ENCODE assay signal across 21 cellular contexts in genomic region chr16:87406495-87407088, GRCh38. TPM values are rescaled to one million over a fixed set of nuclear protein-coding genes. Genes with fewer than 3 reads are reported as not detected.
DNase-seq lines count a peak whose midpoint lies in the region; ATAC-seq and TF ChIP-seq lines count a peak whose summit lies in the region.
"Had no signal": no experiment of that assay in that cellular context is flagged by ENCODE, and none has a peak within 500 bp of the region (broad histone marks: within the 10 kb centered on the region; RNA-seq: fewer than 3 reads in every experiment).

No MANE protein-coding gene starts in this region.

- TF ChIP-seq POLR2A in esophagus muscularis mucosa (IDR thresholded peaks at IDR 0.05; ENCODE audit: low read depth) (no peak), testis (IDR thresholded peaks at IDR 0.05) (no peak)

- H3K36me3 ChIP-seq in HEK293 (ENCODE audit: control insufficient read depth in 2 of 2, insufficient read depth in 1 of 2, low read length in 2 of 2) = peaks cover 9 to 84% of the 10 kb centered on the region in 2 experiments; a peak in 2 of 3 replicates
- H3K36me3 ChIP-seq in esophagus muscularis mucosa = peaks cover 52 to 99% (median 85%) of the 10 kb centered on the region in 4 donors
- peaks cover 3% of the 10 kb centered on the region for H3K36me3 ChIP-seq in testis (ENCODE audit: low read depth, missing control alignments)

- no peak for TF ChIP-seq CTCF in GM13976 (IDR thresholded peaks at IDR 0.05; ENCODE audit: borderline replicate concordance, control extremely low read depth, extremely low read depth, insufficient read depth, missing control alignments)
- no peak for TF ChIP-seq CTCF in HEK293 (tag by site-specific recombination; IDR thresholded peaks at IDR 0.05)
- no peak for TF ChIP-seq CTCF in esophagus muscularis mucosa (IDR thresholded peaks at IDR 0.05)
- TF ChIP-seq CTCF in omental fat pad (IDR thresholded peaks at IDR 0.05) = no peak
- TF ChIP-seq CTCF in testis (IDR thresholded peaks at IDR 0.05) = no peak
- TF ChIP-seq CTCF in endothelial cell (IDR thresholded peaks at IDR 0.05; ENCODE audit: unreplicated experiment) = no peak

- no peaks in the 10 kb centered on the region for H3K9me3 ChIP-seq in HEK293 (ENCODE audit: control insufficient read depth, insufficient read depth, low read depth, low read length)
- H3K9me3 ChIP-seq in esophagus muscularis mucosa = no peaks in the 10 kb centered on the region
- no peaks in the 10 kb centered on the region for H3K9me3 ChIP-seq in testis
- H3K9me3 ChIP-seq: colonic mucosa, HAP-1, tibial nerve had no signal

- no peaks in the 10 kb centered on the region for H3K4me1 Mint-ChIP-seq in endothelial cell (ENCODE audit: unreplicated experiment)
- H3K4me1 Mint-ChIP-seq: naive thymus-derived CD4-positive, alpha-beta T cell had no signal

- ATAC-seq in omental fat pad (ENCODE audit: low FRiP score) (no peak), GM19455 (IDR thresholded peaks at IDR 0.05; ENCODE audit: unreplicated experiment) (no peak)
- ATAC-seq: stimulated activated naive CD8-positive, alpha-beta T cell treated with anti-CD3 and anti-CD28 coated beads, Interleukin-15, Interleukin-2, amounts not matched to agents 100 U/mL and 50 U/mL, for 24 hours had no signal

- H3K4me3 ChIP-seq in HEK293 (ENCODE audit: low read depth, low read length) (no peak overlapping the region), esophagus muscularis mucosa (no peak overlapping the region), testis (no peak overlapping the region)
- H3K4me3 ChIP-seq: colonic mucosa, GM12878, HAP-1, tibial nerve had no signal

- H3K4me1 ChIP-seq in HEK293 (ENCODE audit: control insufficient read depth, insufficient read depth, low read length) (no peaks in the 10 kb centered on the region), esophagus muscularis mucosa (no peaks in the 10 kb centered on the region), testis (no peaks in the 10 kb centered on the region)
- H3K4me1 ChIP-seq: colonic mucosa, HAP-1 had no signal

- intact Hi-C loops in esophagus muscularis mucosa (cut with DNase I) = no loop called here
- intact Hi-C loops in testis (cut with DNase I; ENCODE audit: low total_unique reads) = no loop called here

- TF ChIP-seq EP300 in esophagus muscularis mucosa (IDR thresholded peaks at IDR 0.05) = no peak

- H3K27me3 ChIP-seq in esophagus muscularis mucosa = no peaks in the 10 kb centered on the region
- no peaks in the 10 kb centered on the region for H3K27me3 ChIP-seq in testis
- H3K27me3 ChIP-seq: colonic mucosa, tibial nerve had no signal

- in situ Hi-C loops in GM13976 (cut with MboI; ENCODE audit: low sequenced_read_pairs, unreplicated experiment) = no loop called here

- H3K36me3 Mint-ChIP-seq in endothelial cell (ENCODE audit: low read depth, unreplicated experiment) = peaks cover 18% of the 10 kb centered on the region

- CTCF ChIA-PET in HEK293 (lab: Yijun Ruan, JAX) = interaction anchor here (0.7 to 1.7 kb wide), 4 partner anchors 10 to 144 kb away, joined by 3 to 6 read pairs (median 4); no protein-coding TSS in a partner anchor

- POLR2A ChIA-PET in HEK293 (lab: Yijun Ruan, JAX) = no interaction called here

- peaks cover 6% of the 10 kb centered on the region for H3K27me3 Mint-ChIP-seq in endothelial cell (ENCODE audit: unreplicated experiment)
- H3K27me3 Mint-ChIP-seq: activated B cell treated with CpG ODN at 0.5 μM for 24 hours; naive thymus-derived CD4-positive, alpha-beta T cell had no signal

- H3K4me3 Mint-ChIP-seq in endothelial cell (ENCODE audit: unreplicated experiment) = no peak overlapping the region
- H3K4me3 Mint-ChIP-seq: activated B cell treated with CpG ODN at 0.5 μM for 24 hours; CD14-positive monocyte; naive thymus-derived CD4-positive, alpha-beta T cell had no signal

- H3K9me3 Mint-ChIP-seq in endothelial cell (ENCODE audit: unreplicated experiment) = no peaks in the 10 kb centered on the region
- H3K9me3 Mint-ChIP-seq: activated B cell treated with CpG ODN at 0.5 μM for 24 hours; CD14-positive monocyte; naive thymus-derived CD4-positive, alpha-beta T cell had no signal

- WGBS in esophagus muscularis mucosa = 91% methylated on average over 14 of the region's 14 CpGs
- 92% methylated on average over 14 of the region's 14 CpGs for WGBS in testis, 2 donors

- peak; percentile 12 for DNase-seq in GM13976 (ENCODE audit: low spot score)
- DNase-seq in esophagus muscularis mucosa (ENCODE audit: extremely low spot score) = no peak
- peak; percentile 15 for DNase-seq in omental fat pad (ENCODE audit: low spot score)
- no peak for DNase-seq in testis
- DNase-seq in NCI-H446 treated with DMSO at 0.1 percent for 48 hours (lab: John Stamatoyannopoulos, UW) = no peak
- no peak for DNase-seq in endothelial cell (ENCODE audit: low spot score)
- DNase-seq: activated B cell treated with CpG ODN at 0.5 μM for 24 hours; activated CD4-positive, alpha-beta T cell treated with anti-CD3 and anti-CD28 coated beads, Interleukin-2, amount 50 U/mL, for 4 hours; activated CD8-positive, alpha-beta memory T cell treated with anti-CD3 and anti-CD28 coated beads, Interleukin-2, amount 50 U/mL, for 48 hours; amniotic stem cell; colonic mucosa; naive thymus-derived CD4-positive, alpha-beta T cell; NCI-H1105; NCI-H2029; stimulated activated naive CD8-positive, alpha-beta T cell treated with anti-CD3 and anti-CD28 coated beads, Interleukin-15, Interleukin-2, amounts not matched to agents 100 U/mL and 50 U/mL, for 24 hours had no signal

- H3K27ac ChIP-seq in HEK293 (ENCODE audit: extremely low read depth, low read depth, low read length) = no peak overlapping the region
- H3K27ac ChIP-seq in esophagus muscularis mucosa (replicated peaks in 1 of 4) = peak overlapping the region; percentile 7 to 41 (median 32)
- no peak overlapping the region for H3K27ac ChIP-seq in testis
- H3K27ac ChIP-seq: colonic mucosa had no signal

- H3K27ac Mint-ChIP-seq in endothelial cell (ENCODE audit: unreplicated experiment) = no peak overlapping the region
- H3K27ac Mint-ChIP-seq: activated B cell treated with CpG ODN at 0.5 μM for 24 hours had no signal

TF ChIP-seq in HEK293, 187 proteins besides CTCF, POLR2A, EP300 and RAD21:
- 0 out of 2 replicates have a peak, but pooled peaks have one; percentile 49 for TF ChIP-seq SP7 (tag by site-specific recombination; IDR thresholded peaks at IDR 0.05)
- TF ChIP-seq ZXDB (tag by site-specific recombination; IDR thresholded peaks at IDR 0.05) = no peak

RNA-seq across cellular contexts. Expression of gene MAP1LC3B, which starts 14.5 kb away (rescaled TPM):
- total RNA-seq in esophagus muscularis mucosa (10 to 100 TPM; 49.4 to 70.6 (median 57.9) TPM), omental fat pad (100 to 1,000 TPM in 2 of 4 donors, 10 to 100 TPM in 2; 73.8 to 123 (median 97.8) TPM), testis (10 to 100 TPM; 69.1 to 73.1 TPM), endothelial cell (ENCODE audit: unreplicated experiment) (71.6 TPM)
- 114 TPM for polyA plus RNA-seq in testis (ENCODE audit: insufficient read depth, low read depth, low replicate concordance)

RNA-seq across cellular contexts. Expression of gene FBXO31, which starts 23.0 kb away (rescaled TPM):
- total RNA-seq in esophagus muscularis mucosa (100 to 1,000 TPM in 2 of 4 donors, 10 to 100 TPM in 2; 68.8 to 173 (median 102) TPM), omental fat pad (100 to 1,000 TPM in 1 of 4 donors, 10 to 100 TPM in 3; 32.8 to 187 (median 61.9) TPM), testis (100 to 1,000 TPM; 115 to 215 TPM), endothelial cell (ENCODE audit: unreplicated experiment) (13.5 TPM)
- 73.9 TPM for polyA plus RNA-seq in testis (ENCODE audit: insufficient read depth, low read depth, low replicate concordance)

Comparison
In these comparisons a context has a peak if more than half of its experiments do, and no peak if none do; other contexts are left out.
1. DNase-seq: peak in GM13976 (single experiment) and omental fat pad (single experiment); none in esophagus muscularis mucosa (single experiment), testis (single experiment), NCI-H446 treated with DMSO at 0.1 percent for 48 hours (single experiment) and endothelial cell (single experiment).
2. H3K27ac ChIP-seq: peak in esophagus muscularis mucosa (4 of 4); none in HEK293 (single experiment) and testis (0 of 2).